6 cellular contexts compared by ENCODE assay signal in the genomic region with DNA sequence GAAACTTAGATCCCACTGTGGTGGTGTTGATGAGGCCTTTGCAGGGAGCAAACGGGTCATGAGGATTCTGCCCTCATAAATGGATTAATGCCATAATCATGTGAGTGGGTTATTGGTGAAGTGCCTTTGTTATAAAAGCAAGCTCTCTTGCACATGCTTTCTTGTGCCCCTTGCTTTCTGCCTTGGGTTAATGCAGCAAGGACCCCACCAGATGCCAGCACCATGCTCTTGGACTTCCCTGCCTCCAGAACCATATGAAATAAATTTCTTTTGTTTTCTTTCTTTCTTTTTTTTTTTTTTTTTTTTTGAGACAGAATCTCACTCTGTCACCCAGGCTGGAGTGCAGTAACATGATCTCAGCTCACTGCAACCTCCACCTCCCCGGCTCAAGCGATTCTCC.
DNase-seq lines count a peak whose midpoint lies in the region; TF ChIP-seq lines count a peak whose summit lies in the region.
"Not testable (repeated sequence)": the region's sequence is repeated elsewhere in the genome, so short reads cannot be mapped to it uniquely, and the experiment has no call there.

No MANE protein-coding gene starts in this region.

- not testable (repeated sequence) for H3K4me3 ChIP-seq in GM23248; lower leg skin (ENCODE audit: low read depth, poor library complexity, severe bottlenecking); spleen; vagina

- H3K9ac ChIP-seq in GM23248: not testable (repeated sequence)

- H4K20me1 ChIP-seq in GM23248 (ENCODE audit: insufficient read depth): not testable (repeated sequence)

- BruUV-seq in MCF 10A (replicated peaks; lab: Mats Ljungman, UMichigan): not testable (repeated sequence)

- in situ Hi-C loops in GM23248 (cut with MboI): not testable (repeated sequence)

- intact Hi-C loops in MCF 10A (cut with micrococcal nuclease); lower leg skin (cut with DNase I; ENCODE audit: low total_unique reads); spleen (cut with DNase I; ENCODE audit: low total_unique reads); vagina (cut with DNase I): not testable (repeated sequence)

- H3K4me1 ChIP-seq in GM23248 (ENCODE audit: insufficient read depth) (peaks cover 14% of the 10 kb centered on the region), spleen (peaks cover 0 to 31% (median 12%) of the 10 kb centered on the region in 6 donors), vagina (peaks cover 33% of the 10 kb centered on the region)

- not testable (repeated sequence) for H3K27me3 ChIP-seq in GM23248 (replicated peaks; ENCODE audit: insufficient read depth); spleen (replicated peaks in 1 of 7); vagina

- TF ChIP-seq CTCF in MCF 10A (IDR thresholded peaks at IDR 0.05; ENCODE audit: unreplicated experiment); lower leg skin (IDR thresholded peaks at IDR 0.05); spleen (IDR thresholded peaks at IDR 0.05 in 8 of 11, conservative IDR thresholded peaks at IDR 0.05 in 3 of 11); vagina (IDR thresholded peaks at IDR 0.05): not testable (repeated sequence)

- TF ChIP-seq POLR2A in lower leg skin (IDR thresholded peaks at IDR 0.05); spleen (IDR thresholded peaks at IDR 0.05); vagina (IDR thresholded peaks at IDR 0.05): not testable (repeated sequence)

- not testable (repeated sequence) for H3K9me3 Mint-ChIP-seq in MCF 10A (ENCODE audit: unreplicated experiment)

- CTCF ChIA-PET in MCF 10A (lab: Yijun Ruan, JAX): not testable (repeated sequence)

- H3K4me1 Mint-ChIP-seq in MCF 10A (ENCODE audit: insufficient read depth, unreplicated experiment): not testable (repeated sequence)

- H3K36me3 ChIP-seq in GM23248 (ENCODE audit: low read depth) (peaks cover 89% of the 10 kb centered on the region), spleen (peaks cover 0 to 100% (median 29%) of the 10 kb centered on the region in 6 donors), vagina (peaks cover 0 to 18% of the 10 kb centered on the region in 2 donors)

- peaks cover 98% of the 10 kb centered on the region for H3K79me2 ChIP-seq in GM23248 (ENCODE audit: insufficient read depth)

- peaks cover 94% of the 10 kb centered on the region for H3F3A ChIP-seq in GM23248 (ENCODE audit: insufficient read depth)

- POLR2A ChIA-PET in MCF 10A (lab: Yijun Ruan, JAX): interaction anchor here (1.0 to 2.8 kb wide), 2 partner anchors 13 to 20 kb away, joined by 4 to 8 read pairs; no protein-coding TSS in a partner anchor

- peak overlapping the region; percentile 58 for H3K27ac Mint-ChIP-seq in MCF 10A (ENCODE audit: low read depth, unreplicated experiment)

- not testable (repeated sequence) for H3K9me2 ChIP-seq in GM23248 (ENCODE audit: insufficient read depth)

- DNase-seq in GM23248; MCF 10A (ENCODE audit: unreplicated experiment); spleen: not testable (repeated sequence)
- DNase-seq in foreskin melanocyte: peak; percentile 54
- peak; percentile 4 to 25 for DNase-seq in lower leg skin (ENCODE audit: low spot score in 2 of 2)
- DNase-seq in vagina (ENCODE audit: extremely low spot score in 2 of 2): peak; percentile 18 to 28

- not testable (repeated sequence) for H3K9me3 ChIP-seq in GM23248 (ENCODE audit: low read depth); vagina
- peaks cover 0 to 10% (median 0%) of the 10 kb centered on the region in 8 donors for H3K9me3 ChIP-seq in spleen

- peaks cover 87% of the 10 kb centered on the region for H3K36me3 Mint-ChIP-seq in MCF 10A (ENCODE audit: insufficient read depth, unreplicated experiment)

- 71 to 76% methylated on average over 3 of the region's 3 CpGs for WGBS in GM23248 (ENCODE audit: low coverage in 1 of 2, low lambda C conversion rate in 2 of 2, missing lambda C conversion rate in 2 of 2), 2 experiments
- WGBS in lower leg skin, 2 donors: 91 to 95% methylated on average over 3 of the region's 3 CpGs
- WGBS in spleen, 5 donors: 80 to 88% (median 81%) methylated on average over 3 of the region's 3 CpGs

- not testable (repeated sequence) for H3K27me3 Mint-ChIP-seq in MCF 10A (ENCODE audit: insufficient read depth, unreplicated experiment)

- not testable (repeated sequence) for H3K4me2 ChIP-seq in GM23248 (ENCODE audit: unreplicated experiment)

- H2AFZ ChIP-seq in GM23248: not testable (repeated sequence)

- H3K27ac ChIP-seq in GM23248 (peak overlapping the region; percentile 32), spleen (peak overlapping the region in 6 of 8 donors; percentile 36 to 81 (median 74))
- not testable (repeated sequence) for H3K27ac ChIP-seq in vagina

- not testable (repeated sequence) for H3K4me3 Mint-ChIP-seq in MCF 10A (ENCODE audit: unreplicated experiment)
